8 cellular contexts compared by ENCODE assay signal in genomic region chr1:155979525-155980343, GRCh38. TPM values are rescaled to one million over a fixed set of nuclear protein-coding genes. Genes with fewer than 3 reads are reported as not detected.
A peak's percentile ranks its signal among the peaks of the same experiment; 100 is the strongest.
DNase-seq lines count a peak whose midpoint lies in the region; ATAC-seq and TF ChIP-seq lines count a peak whose summit lies in the region.

No MANE protein-coding gene starts in this region.

- intact Hi-C loops in CD4-positive, alpha-beta memory T cell (cut with micrococcal nuclease), result loop anchor here (2.0 to 5.0 kb wide), 3 partner anchors 45 to 122 kb away; partner anchors contain the start of genes GON4L, KHDC4, RIT1 and SYT11
- intact Hi-C loops in MCF 10A (cut with micrococcal nuclease), result loop anchor here (1.0 to 10.0 kb wide), 2 partner anchors 17 to 255 kb away; no protein-coding TSS in a partner anchor
- intact Hi-C loops in lower lobe of right lung (cut with DNase I), result no loop called here
- intact Hi-C loops in uterus (cut with DNase I; ENCODE audit: low total_unique reads), result no loop called here

- H3K79me2 ChIP-seq in Loucy (ENCODE audit: insufficient read depth, low read length), result peaks cover 64% of the 10 kb centered on the region

- no peaks in the 10 kb centered on the region for H3K9me3 ChIP-seq in CD4-positive, alpha-beta memory T cell (ENCODE audit: control insufficient read depth in 1 of 2, low read length in 2 of 2)
- H3K9me3 ChIP-seq in Loucy (ENCODE audit: insufficient read depth, low read depth, low read length) (no peaks in the 10 kb centered on the region), lower lobe of right lung (no peaks in the 10 kb centered on the region), uterus (no peaks in the 10 kb centered on the region)

- H3K4me1 ChIP-seq in CD4-positive, alpha-beta memory T cell (ENCODE audit: insufficient read depth, low read length), result peaks cover 63% of the 10 kb centered on the region
- peaks cover 69% of the 10 kb centered on the region for H3K4me1 ChIP-seq in Loucy (ENCODE audit: insufficient read depth, low read length, poor library complexity, severe bottlenecking)
- peaks cover 74% of the 10 kb centered on the region for H3K4me1 ChIP-seq in lower lobe of right lung
- peaks cover 5 to 34% of the 10 kb centered on the region in 2 donors for H3K4me1 ChIP-seq in uterus

- H3K27ac ChIP-seq in CD4-positive, alpha-beta memory T cell (ENCODE audit: low read depth, low read length), result peak overlapping the region; percentile 86
- peak overlapping the region; percentile 93 for H3K27ac ChIP-seq in lower lobe of right lung
- H3K27ac ChIP-seq in uterus, result peak overlapping the region; percentile 95 to 99

- H2AFZ ChIP-seq in Loucy (ENCODE audit: low read length), result no peak overlapping the region

- H3K27ac Mint-ChIP-seq in CD4-positive, alpha-beta memory T cell, result peak overlapping the region; percentile 81 to 98 (median 93)
- peak overlapping the region; percentile 90 for H3K27ac Mint-ChIP-seq in MCF 10A (ENCODE audit: low read depth, unreplicated experiment)

- no peaks in the 10 kb centered on the region for H3K27me3 Mint-ChIP-seq in CD4-positive, alpha-beta memory T cell
- no peaks in the 10 kb centered on the region for H3K27me3 Mint-ChIP-seq in MCF 10A (ENCODE audit: insufficient read depth, unreplicated experiment)

- peak overlapping the region; percentile 93 to 99 (median 97) for H3K4me3 Mint-ChIP-seq in CD4-positive, alpha-beta memory T cell
- H3K4me3 Mint-ChIP-seq in MCF 10A (ENCODE audit: unreplicated experiment), result peak overlapping the region; percentile 81

- H4K20me1 ChIP-seq in Loucy (ENCODE audit: insufficient read depth, low read length, poor library complexity, severe bottlenecking), result peaks cover 13% of the 10 kb centered on the region

- peaks cover 44 to 88% (median 56%) of the 10 kb centered on the region in 4 donors for H3K4me1 Mint-ChIP-seq in CD4-positive, alpha-beta memory T cell
- H3K4me1 Mint-ChIP-seq in MCF 10A (ENCODE audit: insufficient read depth, unreplicated experiment), result peaks cover 87% of the 10 kb centered on the region

- no peak for DNase-seq in CD4-positive, alpha-beta memory T cell
- DNase-seq in MCF 10A (ENCODE audit: unreplicated experiment) (peak; percentile 83), lower lobe of right lung (no peak), uterus (peak; percentile 56 to 70), putamen (ENCODE audit: low spot score) (no peak), NCI-H2029 treated with DMSO at 0.1 percent for 48 hours (lab: John Stamatoyannopoulos, UW) (no peak), NCI-H146 (lab: John Stamatoyannopoulos, UW) (no peak)

- no peaks in the 10 kb centered on the region for H3K27me3 ChIP-seq in CD4-positive, alpha-beta memory T cell (ENCODE audit: insufficient read depth, low read length)
- H3K27me3 ChIP-seq in Loucy (ENCODE audit: insufficient read depth, low read length, poor library complexity, severe bottlenecking), result peaks cover 13% of the 10 kb centered on the region
- H3K27me3 ChIP-seq in lower lobe of right lung (ENCODE audit: low read depth), result no peaks in the 10 kb centered on the region
- no peaks in the 10 kb centered on the region for H3K27me3 ChIP-seq in uterus

- POLR2A ChIA-PET in CD4-positive, alpha-beta memory T cell (lab: Charles Lee; ENCODE audit: partially characterized antibody), result interaction anchor here (0.5 to 12.4 kb wide), 7 partner anchors 15 to 740 kb away, joined by 3 to 199 read pairs (median 8); partner anchors contain the start of genes KHDC4 and RXFP4
- POLR2A ChIA-PET in MCF 10A (lab: Yijun Ruan, JAX), result interaction anchor here (0.6 to 13.3 kb wide), 15 partner anchors 9 to 753 kb away, joined by 3 to 294 read pairs (median 5); partner anchors contain the start of genes KHDC4, PMF1 and RXFP4

- peak overlapping the region; percentile 87 to 96 for H3K4me3 ChIP-seq in CD4-positive, alpha-beta memory T cell (ENCODE audit: low read length in 2 of 2)
- peak overlapping the region; percentile 96 for H3K4me3 ChIP-seq in Loucy (ENCODE audit: low read length, poor library complexity, severe bottlenecking)
- peak overlapping the region; percentile 94 for H3K4me3 ChIP-seq in lower lobe of right lung
- H3K4me3 ChIP-seq in uterus, result peak overlapping the region; percentile 70 to 91

- CTCF ChIA-PET in CD4-positive, alpha-beta memory T cell (lab: Charles Lee; ENCODE audit: partially characterized antibody), result interaction anchor here (1.3 to 6.8 kb wide), 5 partner anchors 10 to 42 kb away, joined by 4 to 47 read pairs (median 19); no protein-coding TSS in a partner anchor
- CTCF ChIA-PET in MCF 10A (lab: Yijun Ruan, JAX), result interaction anchor here (0.6 to 11.9 kb wide), 10 partner anchors 9 to 150 kb away, joined by 4 to 136 read pairs (median 9); partner anchors contain the start of genes KHDC4 and RXFP4

- peaks cover 0 to 39% of the 10 kb centered on the region in 2 donors for H3K36me3 Mint-ChIP-seq in CD4-positive, alpha-beta memory T cell
- H3K36me3 Mint-ChIP-seq in MCF 10A (ENCODE audit: insufficient read depth, unreplicated experiment), result peaks cover 20% of the 10 kb centered on the region

- BruUV-seq in MCF 10A (replicated peaks; lab: Mats Ljungman, UMichigan), result no TSS peak

- H3K36me3 ChIP-seq in CD4-positive, alpha-beta memory T cell (ENCODE audit: insufficient read depth, low read length), result no peaks in the 10 kb centered on the region
- H3K36me3 ChIP-seq in Loucy (ENCODE audit: insufficient read depth, low read length) (no peaks in the 10 kb centered on the region; the same call in 1 of the 2 replicates), lower lobe of right lung (no peaks in the 10 kb centered on the region), uterus (no peaks in the 10 kb centered on the region)

- peaks cover 3% of the 10 kb centered on the region; the same call in 1 of the 2 replicates for H3F3A ChIP-seq in Loucy (ENCODE audit: low read depth)

- no peaks in the 10 kb centered on the region for H3K9me2 ChIP-seq in Loucy (replicated peaks; ENCODE audit: low read depth, low read length)

- H3K9ac ChIP-seq in Loucy (ENCODE audit: low read depth, low read length, poor library complexity, severe bottlenecking), result peak overlapping the region; percentile 99

- peak overlapping the region; percentile 89 for H3K4me2 ChIP-seq in Loucy (ENCODE audit: low read depth, low read length, poor library complexity, severe bottlenecking)

- ATAC-seq in lower lobe of right lung, result no peak

- no peak for TF ChIP-seq CTCF in Loucy (conservative IDR thresholded peaks at IDR 0.05; ENCODE audit: low read length)
- TF ChIP-seq CTCF in MCF 10A (IDR thresholded peaks at IDR 0.05; ENCODE audit: unreplicated experiment), result no peak
- no peak for TF ChIP-seq CTCF in lower lobe of right lung (IDR thresholded peaks at IDR 0.05)
- TF ChIP-seq CTCF in uterus (IDR thresholded peaks at IDR 0.05), result no peak

- TF ChIP-seq POLR2A in uterus (IDR thresholded peaks at IDR 0.05), result peak in 1 of 2 donors; percentile 41

- no peaks in the 10 kb centered on the region for H3K9me3 Mint-ChIP-seq in CD4-positive, alpha-beta memory T cell
- no peaks in the 10 kb centered on the region for H3K9me3 Mint-ChIP-seq in MCF 10A (ENCODE audit: unreplicated experiment)

RNA-seq across cellular contexts. Expression of gene ARHGEF2, which starts 1.4 kb away (rescaled TPM):
- total RNA-seq in CD4-positive, alpha-beta memory T cell, result 100 to 1,000 TPM; 190 to 198 TPM
- 10 to 100 TPM in 1 of 2 donors, 1 to 10 TPM in 1; 6.7 to 30.4 TPM for polyA plus RNA-seq in CD4-positive, alpha-beta memory T cell
- total RNA-seq in MCF 10A (2022) (498 and 555 TPM in 2 replicates), lower lobe of right lung (252 TPM), uterus (100 to 1,000 TPM in 1 of 4 donors, 10 to 100 TPM in 3; 59.4 to 178 (median 72.8) TPM)

RNA-seq across cellular contexts. Expression of gene RXFP4, which starts 38.3 kb away (rescaled TPM):
- not detected for total RNA-seq in CD4-positive, alpha-beta memory T cell
- under 1 TPM in 1 of 2 donors, not detected in 1; 0.91 TPM for polyA plus RNA-seq in CD4-positive, alpha-beta memory T cell
- total RNA-seq in MCF 10A (2022) (not detected in 2 replicates), lower lobe of right lung (not detected), uterus (not detected)

RNA-seq across cellular contexts. Expression of gene SSR2, which starts 41.0 kb away (rescaled TPM):
- 100 to 1,000 TPM; 252 to 276 TPM for total RNA-seq in CD4-positive, alpha-beta memory T cell
- polyA plus RNA-seq in CD4-positive, alpha-beta memory T cell, result 100 to 1,000 TPM; 349 to 442 TPM
- total RNA-seq in MCF 10A (2022) (477 and 589 TPM in 2 replicates), lower lobe of right lung (207 TPM), uterus (100 to 1,000 TPM in 3 of 4 donors, 10 to 100 TPM in 1; 97.6 to 474 (median 227) TPM)

RNA-seq across cellular contexts. Expression of gene KHDC4, which starts 45.5 kb away (rescaled TPM):
- total RNA-seq in CD4-positive, alpha-beta memory T cell, result 100 to 1,000 TPM; 127 to 134 TPM
- 1 to 10 TPM; 5.5 to 9.4 TPM for polyA plus RNA-seq in CD4-positive, alpha-beta memory T cell
- total RNA-seq in MCF 10A (2022) (90.9 and 104 TPM in 2 replicates), lower lobe of right lung (42.8 TPM), uterus (100 to 1,000 TPM in 1 of 4 donors, 10 to 100 TPM in 3; 28.8 to 139 (median 64.2) TPM)

Comparison
In these comparisons a context has a peak if more than half of its experiments do, and no peak if none do; other contexts are left out.
1. DNase-seq: peak in MCF 10A (single experiment) and uterus (2 of 2); none in CD4-positive, alpha-beta memory T cell (0 of 5), lower lobe of right lung (single experiment), putamen (single experiment), NCI-H2029 treated with DMSO at 0.1 percent for 48 hours (single experiment) and NCI-H146 (single experiment).
2. intact Hi-C loops: an anchor here in CD4-positive, alpha-beta memory T cell (2.0 to 5.0 kb wide) and MCF 10A (1.0 to 10.0 kb wide); none called in lower lobe of right lung and uterus.
3. Peak in every context shown above with its lines, with median percentiles within 50 percentile points of each other: H3K27ac ChIP-seq and H3K4me3 ChIP-seq.